20 cellular contexts compared by ENCODE assay signal in the genomic region with DNA sequence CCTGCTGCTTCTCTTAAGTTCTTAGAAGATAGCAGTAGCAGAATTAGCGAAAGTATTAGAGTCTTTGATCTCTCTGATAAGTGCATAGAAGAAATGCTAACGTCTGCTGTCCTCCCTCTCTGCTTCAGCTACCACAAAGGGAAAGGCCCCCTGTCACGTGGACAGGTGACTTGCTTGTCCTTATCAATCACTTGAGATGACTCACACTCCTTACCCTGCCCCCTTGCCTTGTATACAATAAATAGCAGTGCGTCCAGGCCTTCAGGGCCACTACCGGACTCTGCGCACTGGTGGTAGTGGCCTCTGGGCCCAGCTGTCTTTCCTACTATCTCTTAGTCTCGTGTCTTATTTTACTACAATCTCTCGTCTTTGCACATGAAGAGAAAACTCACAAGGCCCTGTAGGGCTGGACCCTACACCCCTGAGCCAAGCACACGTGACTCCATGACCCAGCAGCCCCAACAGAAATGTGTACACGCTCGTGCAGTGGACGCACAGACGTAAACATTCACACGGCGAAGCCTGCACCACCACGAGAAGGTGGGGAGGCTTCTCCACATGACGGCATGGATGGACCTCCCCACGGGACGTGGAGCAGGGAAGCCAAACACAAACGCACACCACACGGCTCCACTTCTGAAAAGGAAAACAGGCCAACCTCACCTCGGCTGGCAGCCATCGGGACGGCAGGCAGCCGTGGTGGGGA.
"Had no signal": no experiment of that assay in that cellular context is flagged by ENCODE, and none has a peak within 500 bp of the region (broad histone marks: within the 10 kb centered on the region; RNA-seq: fewer than 3 reads in every experiment).

No MANE protein-coding gene starts in this region.

- FAIRE-seq: astrocyte, pancreas had no signal

- H3K4me1 ChIP-seq: pancreas had no signal

- H3K27ac ChIP-seq: pancreas, thoracic aorta had no signal

- H3K27ac Mint-ChIP-seq: activated B cell treated with CpG ODN at 0.5 μM for 24 hours; activated CD4-positive, alpha-beta T cell treated with anti-CD3 and anti-CD28 coated beads for 36 hours; activated naive CD8-positive, alpha-beta T cell treated with anti-CD3 and anti-CD28 coated beads for 36 hours; memory B cell; type B pancreatic cell had no signal

- H3K4me3 Mint-ChIP-seq: activated B cell treated with CpG ODN at 0.5 μM for 24 hours; activated CD4-positive, alpha-beta T cell treated with anti-CD3 and anti-CD28 coated beads for 36 hours; activated naive CD8-positive, alpha-beta T cell treated with anti-CD3 and anti-CD28 coated beads for 36 hours; memory B cell; type B pancreatic cell had no signal

- ATAC-seq: activated CD4-positive, alpha-beta T cell treated with anti-CD3 and anti-CD28 coated beads for 36 hours; pancreas; sciatic nerve had no signal

- H3K36me3 ChIP-seq: pancreas, thoracic aorta had no signal

- H3K27me3 ChIP-seq: pancreas had no signal

- H3K36me3 Mint-ChIP-seq: activated naive CD8-positive, alpha-beta T cell treated with anti-CD3 and anti-CD28 coated beads for 36 hours; type B pancreatic cell had no signal

- DNase-seq: activated B cell treated with CpG ODN at 0.5 μM for 24 hours; activated CD4-positive, alpha-beta T cell treated with anti-CD3 and anti-CD28 coated beads for 36 hours; activated CD4-positive, alpha-beta T cell treated with anti-CD3 and anti-CD28 coated beads, Interleukin-2, amount 50 U/mL, for 4 hours; activated naive CD4-positive, alpha-beta T cell treated with Interleukin-2 at 50 U/mL for 16 hours; activated naive CD8-positive, alpha-beta T cell treated with anti-CD3 and anti-CD28 coated beads for 36 hours; activated T-cell treated with anti-CD3 and anti-CD28 coated beads, Interleukin-2, amount 50 U/mL, for 48 hours; central memory CD4-positive, alpha-beta T cell; dermis blood vessel endothelial cell; effector CD8-positive, alpha-beta T cell; foreskin melanocyte; hypothalamus; stimulated activated CD4-positive, alpha-beta T cell treated with anti-CD3 and anti-CD28 coated beads, Interleukin-4, amount 100 ng/mL, for 1 hour; stimulated activated naive CD4-positive, alpha-beta T cell; T1000 had no signal

- H3K9me3 ChIP-seq: pancreas, thoracic aorta had no signal

- H3K4me1 Mint-ChIP-seq: activated CD4-positive, alpha-beta T cell treated with anti-CD3 and anti-CD28 coated beads for 36 hours; activated naive CD8-positive, alpha-beta T cell treated with anti-CD3 and anti-CD28 coated beads for 36 hours had no signal

- H3K9me3 Mint-ChIP-seq: activated B cell treated with CpG ODN at 0.5 μM for 24 hours; activated naive CD8-positive, alpha-beta T cell treated with anti-CD3 and anti-CD28 coated beads for 36 hours; memory B cell; type B pancreatic cell had no signal

- H3K4me3 ChIP-seq: pancreas, thoracic aorta had no signal

- H3K27me3 Mint-ChIP-seq: activated B cell treated with CpG ODN at 0.5 μM for 24 hours; activated CD4-positive, alpha-beta T cell treated with anti-CD3 and anti-CD28 coated beads for 36 hours; activated naive CD8-positive, alpha-beta T cell treated with anti-CD3 and anti-CD28 coated beads for 36 hours; memory B cell; type B pancreatic cell had no signal
